Comparison of ENCODE assay signal across 24 cellular contexts in the genomic region with DNA sequence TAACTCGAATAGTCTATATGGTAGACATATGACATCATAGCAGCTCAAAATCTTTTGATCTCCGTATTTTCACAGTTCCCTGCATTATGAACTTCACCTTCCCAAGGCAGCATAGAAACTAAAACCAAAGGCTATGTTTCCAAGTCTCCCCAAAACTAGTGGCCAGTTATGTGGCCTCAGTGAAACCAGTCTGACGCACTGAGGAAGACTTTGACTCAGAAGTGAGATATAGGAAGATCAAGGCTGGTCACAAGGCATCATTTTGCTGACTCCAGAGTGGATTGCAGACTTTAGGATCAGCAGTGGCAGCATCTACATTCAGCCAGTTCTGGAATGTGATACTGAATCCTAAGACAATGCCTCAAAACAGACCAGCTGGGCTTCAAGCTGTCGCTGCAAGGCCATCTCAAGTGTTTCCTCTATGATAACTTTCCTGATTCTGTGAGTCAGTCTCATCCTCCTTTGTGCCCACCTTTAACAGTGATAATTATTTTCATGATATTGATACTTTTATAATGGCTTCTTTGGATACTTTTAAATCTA. TPM values are rescaled to one million over a fixed set of nuclear protein-coding genes. Genes with fewer than 3 reads are reported as not detected.
DNase-seq lines count a peak whose midpoint lies in the region; ATAC-seq, FAIRE-seq and TF ChIP-seq lines count a peak whose summit lies in the region.
"Had no signal": no experiment of that assay in that cellular context is flagged by ENCODE, and none has a peak within 500 bp of the region (broad histone marks: within the 10 kb centered on the region; RNA-seq: fewer than 3 reads in every experiment).

No MANE protein-coding gene starts in this region.

- H3K4me2 ChIP-seq in SK-N-SH (no peak overlapping the region), K562 (ENCODE audit: insufficient read depth, low read length) (no peak overlapping the region)

- CTCF ChIA-PET in SK-N-SH (lab: Yijun Ruan, JAX): no interaction called here
- CTCF ChIA-PET in HEK293 (lab: Yijun Ruan, JAX): no interaction called here
- CTCF ChIA-PET in K562 (lab: Yijun Ruan, JAX; ENCODE audit: low intra/inter-chr PET ratio): no interaction called here
- CTCF ChIA-PET in RWPE1 (lab: Yijun Ruan, JAX): interaction anchor here (0.6 kb wide), 1 partner anchor 756 kb away, joined by 3 read pairs; no protein-coding TSS in a partner anchor

- TF ChIP-seq POLR2A in K562 (conservative IDR thresholded peaks at IDR 0.05): no peak

- no peaks in the 10 kb centered on the region for H3F3A ChIP-seq in SK-N-SH (replicated peaks; ENCODE audit: insufficient read depth)

- H3K9ac ChIP-seq in SK-N-SH (no peak overlapping the region), K562 (ENCODE audit: insufficient read depth in 1 of 2, low read depth in 2 of 2, low read length in 2 of 2) (no peak overlapping the region)

- intact Hi-C loops in K562 (cut with micrococcal nuclease): no loop called here

- no peak for FAIRE-seq in K562 (lab: Jason Lieb, UNC)
- FAIRE-seq: GM12892, RCC 7860 had no signal

- no TSS peak for BruUV-seq in K562 (replicated peaks; lab: Mats Ljungman, UMichigan)

- ATAC-seq in SK-N-SH treated with all-trans-retinoic acid at 6 μM for 48 hours (peak; percentile 32; the same call in 1 of the 3 replicates), K562 (no peak), GM18870 (IDR thresholded peaks at IDR 0.05; ENCODE audit: unreplicated experiment) (no peak)
- ATAC-seq in stimulated activated effector memory CD8-positive, alpha-beta T cell treated with anti-CD3 and anti-CD28 coated beads, Interleukin-12 subunit alpha, Interleukin-12 subunit beta, amount 100 ng/mL, for 72 hours: peak; percentile 19
- ATAC-seq: CD8-positive, alpha-beta T cell had no signal

- H3K36me3 ChIP-seq in SK-N-SH (replicated peaks in 1 of 2; ENCODE audit: control insufficient read depth in 1 of 2, insufficient read depth in 2 of 2, low read length in 1 of 2) (no peaks in the 10 kb centered on the region), HEK293 (ENCODE audit: control insufficient read depth in 2 of 2, insufficient read depth in 1 of 2, low read length in 2 of 2) (no peaks in the 10 kb centered on the region), K562 (ENCODE audit: control insufficient read depth, insufficient read depth, low read length) (no peaks in the 10 kb centered on the region)

- H3K27ac Mint-ChIP-seq in stimulated activated effector memory CD8-positive, alpha-beta T cell treated with anti-CD3 and anti-CD28 coated beads, Interleukin-12 subunit alpha, Interleukin-12 subunit beta, amount 100 ng/mL, for 72 hours: no peak overlapping the region
- H3K27ac Mint-ChIP-seq: B cell; CD8-positive, alpha-beta T cell; H9; HFFc6 had no signal

- TF ChIP-seq CTCF in SK-N-SH (IDR thresholded peaks at IDR 0.05) (no peak), HEK293 (tag by site-specific recombination; IDR thresholded peaks at IDR 0.05) (no peak), K562 (IDR thresholded peaks at IDR 0.05 in 2 of 3, conservative IDR thresholded peaks at IDR 0.05 in 1 of 3; ENCODE audit: insufficient read depth in 2 of 3, low read depth in 1 of 3, low read length in 3 of 3) (no peak), RWPE1 (conservative IDR thresholded peaks at IDR 0.05; ENCODE audit: low read depth) (no peak)

- in situ Hi-C loops in K562 (cut with MboI): no loop called here

- H3K4me3 ChIP-seq in SK-N-SH (ENCODE audit: low read depth in 2 of 2, low read length in 1 of 2) (no peak overlapping the region), HEK293 (ENCODE audit: low read depth, low read length) (no peak overlapping the region), K562 (no peak overlapping the region)

- no peak overlapping the region for H3K4me3 Mint-ChIP-seq in stimulated activated effector memory CD8-positive, alpha-beta T cell treated with anti-CD3 and anti-CD28 coated beads, Interleukin-12 subunit alpha, Interleukin-12 subunit beta, amount 100 ng/mL, for 72 hours
- H3K4me3 Mint-ChIP-seq: B cell; CD8-positive, alpha-beta T cell; H9; HFFc6 had no signal

- peaks cover 7% of the 10 kb centered on the region for H3K4me1 Mint-ChIP-seq in stimulated activated effector memory CD8-positive, alpha-beta T cell treated with anti-CD3 and anti-CD28 coated beads, Interleukin-12 subunit alpha, Interleukin-12 subunit beta, amount 100 ng/mL, for 72 hours
- H3K4me1 Mint-ChIP-seq: B cell had no signal

- POLR2A ChIA-PET in SK-N-SH (lab: Yijun Ruan, JAX) (no interaction called here), HEK293 (lab: Yijun Ruan, JAX) (no interaction called here), K562 (lab: Yijun Ruan, JAX) (interaction anchor here (1.0 to 1.2 kb wide), 4 partner anchors 11 to 35 kb away, joined by 3 read pairs; no protein-coding TSS in a partner anchor), RWPE1 (lab: Yijun Ruan, JAX; ENCODE audit: low non-redundant PET) (no interaction called here)

- H3K9me3 ChIP-seq in SK-N-SH (no peaks in the 10 kb centered on the region), HEK293 (ENCODE audit: control insufficient read depth, insufficient read depth, low read depth, low read length) (no peaks in the 10 kb centered on the region), K562 (replicated peaks; ENCODE audit: control insufficient read depth, insufficient read depth, low read depth, low read length) (no peaks in the 10 kb centered on the region)
- H3K9me3 ChIP-seq: Caco-2 had no signal

- H2AFZ ChIP-seq in SK-N-SH (ENCODE audit: low read depth): no peak overlapping the region
- peak overlapping the region; percentile 22; the same call in 1 of the 2 replicates for H2AFZ ChIP-seq in K562 (ENCODE audit: low read depth, low read length)

- H3K4me1 ChIP-seq in SK-N-SH (ENCODE audit: control insufficient read depth in 1 of 2, insufficient read depth in 2 of 2, low read depth in 1 of 2, low read length in 1 of 2) (peaks cover 0 to 11% of the 10 kb centered on the region in 2 experiments; a peak in 1 of 4 replicates), HEK293 (ENCODE audit: control insufficient read depth, insufficient read depth, low read length) (no peaks in the 10 kb centered on the region), K562 (replicated peaks in 1 of 2; ENCODE audit: control insufficient read depth in 2 of 2, insufficient read depth in 2 of 2, low read length in 2 of 2) (peaks cover 0 to 5% of the 10 kb centered on the region in 2 experiments; a peak in 2 of 5 replicates)

- H3K79me2 ChIP-seq in SK-N-SH (ENCODE audit: insufficient read depth) (no peaks in the 10 kb centered on the region), K562 (ENCODE audit: control insufficient read depth, insufficient read depth, low read length) (no peaks in the 10 kb centered on the region)

- no peaks in the 10 kb centered on the region for H3K27me3 ChIP-seq in SK-N-SH (ENCODE audit: insufficient read depth)
- H3K27me3 ChIP-seq in K562 (ENCODE audit: control insufficient read depth in 2 of 2, insufficient read depth in 2 of 2, low read length in 2 of 2): no peaks in the 10 kb centered on the region

- H3K9me2 ChIP-seq in SK-N-SH: no peaks in the 10 kb centered on the region

- no peaks in the 10 kb centered on the region for H3K9me1 ChIP-seq in K562 (ENCODE audit: control insufficient read depth, insufficient read depth, low read length)

- DNase-seq in SK-N-SH: no peak
- DNase-seq in K562 (ENCODE audit: extremely low read depth in 1 of 4, low spot score in 3 of 4): no peak
- DNase-seq in stimulated activated effector memory CD8-positive, alpha-beta T cell treated with anti-CD3 and anti-CD28 coated beads, Interleukin-12 subunit alpha, Interleukin-12 subunit beta, amount 100 ng/mL, for 72 hours (ENCODE audit: low spot score in 2 of 2): no peak
- DNase-seq in RWPE1 (ENCODE audit: low spot score): no peak
- DNase-seq: Caco-2; CD8-positive, alpha-beta T cell; DMS79 treated with DMSO at 0.1 percent for 48 hours; H9; HFFc6; MV-4-11; NCI-H1105; NCI-H1436 treated with DMSO at 0.1 percent for 48 hours; NCI-H1930; NCI-H2107; NCI-H446 treated with DMSO at 0.1 percent for 48 hours; T-helper 2 cell had no signal

- WGBS in SK-N-SH (ENCODE audit: low lambda C conversion rate): 98% methylated on average over 4 of the region's 4 CpGs
- WGBS in K562 (ENCODE audit: insufficient coverage, low coverage, missing lambda C conversion rate): 40% methylated on average over 4 of the region's 4 CpGs

- TF ChIP-seq EP300 in SK-N-SH (IDR thresholded peaks at IDR 0.05; ENCODE audit: borderline replicate concordance in 1 of 2, low read depth in 1 of 2, low read length in 1 of 2) (no peak), K562 (IDR thresholded peaks at IDR 0.05; ENCODE audit: low read length) (no peak)

- H4K20me1 ChIP-seq in SK-N-SH (ENCODE audit: insufficient read depth) (no peaks in the 10 kb centered on the region), K562 (replicated peaks; ENCODE audit: control insufficient read depth, insufficient read depth, low read length) (no peaks in the 10 kb centered on the region)

- no peak for TF ChIP-seq RAD21 in SK-N-SH (IDR thresholded peaks at IDR 0.05; ENCODE audit: low read length)
- TF ChIP-seq RAD21 in K562 (CRISPR knock-in tag; conservative IDR thresholded peaks at IDR 0.05 in 1 of 2, IDR thresholded peaks at IDR 0.05 in 1 of 2): no peak

- no peaks in the 10 kb centered on the region for H3K9me3 Mint-ChIP-seq in stimulated activated effector memory CD8-positive, alpha-beta T cell treated with anti-CD3 and anti-CD28 coated beads, Interleukin-12 subunit alpha, Interleukin-12 subunit beta, amount 100 ng/mL, for 72 hours
- H3K9me3 Mint-ChIP-seq: CD8-positive, alpha-beta T cell; HFFc6 had no signal

- H3K36me3 Mint-ChIP-seq in stimulated activated effector memory CD8-positive, alpha-beta T cell treated with anti-CD3 and anti-CD28 coated beads, Interleukin-12 subunit alpha, Interleukin-12 subunit beta, amount 100 ng/mL, for 72 hours: no peaks in the 10 kb centered on the region
- H3K36me3 Mint-ChIP-seq: CD8-positive, alpha-beta T cell had no signal

- H3K27ac ChIP-seq in SK-N-SH (ENCODE audit: low read depth in 2 of 2, low read length in 1 of 2) (no peak overlapping the region), HEK293 (ENCODE audit: extremely low read depth, low read depth, low read length) (no peak overlapping the region), K562 (ENCODE audit: extremely low read depth, low read depth, low read length) (no peak overlapping the region), RWPE1 (no peak overlapping the region)
- H3K27ac ChIP-seq: C4-2B, HL-60 had no signal

RNA-seq across cellular contexts. Expression of a gene that starts 34.4 kb away (rescaled TPM):
- polyA plus RNA-seq in SK-N-SH (2012; rRNA removed): 18.4 and 27.4 TPM in 2 replicates
- 22.3 and 24.9 TPM in 2 replicates for polyA plus RNA-seq in SK-N-SH (2012; cell fraction: cytosol; rRNA removed)
- polyA plus RNA-seq in SK-N-SH (2012; cell fraction: nucleus; rRNA removed): 25.1 and 49.5 TPM in 2 replicates
- total RNA-seq in K562 (2011; cell fraction: chromatin; rRNA removed; ENCODE audit: low replicate concordance): 31.2 and 65.3 TPM in 2 replicates
- total RNA-seq in K562 (2011; cell fraction: nucleolus; rRNA removed): 11.2 and 15.0 TPM in 2 replicates
- total RNA-seq in K562 (2011; cell fraction: nucleoplasm; rRNA removed): 29.9 and 45.8 TPM in 2 replicates
- 14.0 and 18.3 TPM in 2 replicates for total RNA-seq in K562 (2014; rRNA removed)
- 14.7 and 17.1 TPM in 2 replicates for total RNA-seq in K562 (2014; rRNA removed; fragmentation: Illumina TruSeq; extraction: Trizol)
- total RNA-seq in K562 (2015; rRNA removed; fragmentation: Illumina TruSeq; extraction: Trizol): 10.1 and 12.5 TPM in 2 replicates
- total RNA-seq in K562 (2021): 16.2 and 23.1 TPM in 2 replicates
- 11.1 and 16.3 TPM in 2 replicates for polyA plus RNA-seq in K562 (2011; rRNA removed)
- polyA plus RNA-seq in K562 (2011; cell fraction: cytosol; rRNA removed): 4.0 and 4.7 TPM in 2 replicates
- polyA plus RNA-seq in K562 (2011; cell fraction: nucleus; rRNA removed): 13.8 and 14.7 TPM in 2 replicates
- polyA plus RNA-seq in K562 (2012): 8.3 and 11.9 TPM in 2 replicates
- 11.4 and 14.5 TPM in 2 replicates for polyA plus RNA-seq in K562 (2014; fragmentation: Illumina TruSeq; extraction: Trizol)
- 1 to 10 TPM; 4.3 to 6.8 TPM for polyA plus RNA-seq in K562 (2014; fragmentation: Nextera tagmentation; extraction: Ambion mirVana)
- 9.0 and 14.6 TPM in 2 replicates for polyA plus RNA-seq in K562 (2014; rRNA removed)
- 21.9 and 28.0 TPM in 2 replicates for polyA minus RNA-seq in K562 (2011; rRNA and poly(A)+ RNA removed)
- polyA minus RNA-seq in K562 (2011; cell fraction: cytosol; rRNA and poly(A)+ RNA removed): 4.8 and 11.7 TPM in 2 replicates
- polyA minus RNA-seq in K562 (2011; cell fraction: nucleus; rRNA and poly(A)+ RNA removed): 21.4 and 33.0 TPM in 2 replicates

Comparison
In these comparisons a context has a peak if more than half of its experiments do, and no peak if none do; other contexts are left out.
1. ATAC-seq: peak in SK-N-SH treated with all-trans-retinoic acid at 6 μM for 48 hours (single experiment) and stimulated activated effector memory CD8-positive, alpha-beta T cell treated with anti-CD3 and anti-CD28 coated beads, Interleukin-12 subunit alpha, Interleukin-12 subunit beta, amount 100 ng/mL, for 72 hours (single experiment); none in K562 (single experiment) and GM18870 (single experiment).